In genomic region chr16:84641643-84642358, GRCh38 we compare ENCODE assay signal across 1 cellular context.
TF ChIP-seq lines count a peak whose summit lies in the region.

No MANE protein-coding gene starts in this region.

TF ChIP-seq in IMR-90, 13 proteins besides CTCF, POLR2A, EP300 and RAD21:
- TF ChIP-seq MAFK (IDR thresholded peaks at IDR 0.05; ENCODE audit: low read depth, low read length) (no peak), CEBPB (IDR thresholded peaks at IDR 0.05; ENCODE audit: low read depth, low read length) (no peak), MXI1 (IDR thresholded peaks at IDR 0.05; ENCODE audit: borderline replicate concordance, low read depth, low read length) (no peak), NFE2L2 (IDR thresholded peaks at IDR 0.05; ENCODE audit: low read depth, low read length) (no peak), CHD1 (IDR thresholded peaks at IDR 0.05; ENCODE audit: low read depth, low read length) (no peak), RCOR1 (IDR thresholded peaks at IDR 0.05; ENCODE audit: insufficient replicate concordance, low read length) (no peak), MAZ (IDR thresholded peaks at IDR 0.05; ENCODE audit: borderline replicate concordance, low read depth, low read length) (no peak), FOS (IDR thresholded peaks at IDR 0.05; ENCODE audit: low read depth, low read length) (no peak), BHLHE40 (IDR thresholded peaks at IDR 0.05; ENCODE audit: low read depth, low read length) (no peak), SMC3 (IDR thresholded peaks at IDR 0.05; ENCODE audit: low read depth, low read length) (no peak), RFX5 (IDR thresholded peaks at IDR 0.05; ENCODE audit: low read depth, low read length) (no peak), ELK1 (IDR thresholded peaks at IDR 0.05; ENCODE audit: borderline replicate concordance, low read depth, low read length) (no peak)
- TF ChIP-seq, protein P1, sequence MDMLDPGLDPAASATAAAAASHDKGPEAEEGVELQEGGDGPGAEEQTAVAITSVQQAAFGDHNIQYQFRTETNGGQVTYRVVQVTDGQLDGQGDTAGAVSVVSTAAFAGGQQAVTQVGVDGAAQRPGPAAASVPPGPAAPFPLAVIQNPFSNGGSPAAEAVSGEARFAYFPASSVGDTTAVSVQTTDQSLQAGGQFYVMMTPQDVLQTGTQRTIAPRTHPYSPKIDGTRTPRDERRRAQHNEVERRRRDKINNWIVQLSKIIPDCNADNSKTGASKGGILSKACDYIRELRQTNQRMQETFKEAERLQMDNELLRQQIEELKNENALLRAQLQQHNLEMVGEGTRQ (IDR thresholded peaks at IDR 0.05; ENCODE audit: low read depth, low read length): no peak
